25 cellular contexts compared by ENCODE assay signal in genomic region chr13:26320766-26321165, GRCh38.
"Had no signal": no experiment of that assay in that cellular context is flagged by ENCODE, and none has a peak within 500 bp of the region (broad histone marks: within the 10 kb centered on the region; RNA-seq: fewer than 3 reads in every experiment).

No MANE protein-coding gene starts in this region.

- ATAC-seq: activated CD4-positive, alpha-beta T cell treated with anti-CD3 and anti-CD28 coated beads for 36 hours; activated CD8-positive, alpha-beta memory T cell treated with anti-CD3 and anti-CD28 coated beads, Interleukin-2, amount 10 ng/mL, durations not matched to agents 7 days and 5 days; activated CD8-positive, alpha-beta T cell treated with anti-CD3 and anti-CD28 coated beads, Interleukin-2, amount 10 ng/mL, durations not matched to agents 7 days and 5 days; activated naive CD8-positive, alpha-beta T cell treated with anti-CD3 and anti-CD28 coated beads, Interleukin-2, amount 50 U/mL, for 24 hours; body of pancreas; heart right ventricle had no signal

- DNase-seq: activated CD4-positive, alpha-beta memory T cell treated with anti-CD3 and anti-CD28 coated beads for 36 hours; activated CD4-positive, alpha-beta T cell treated with anti-CD3 and anti-CD28 coated beads for 36 hours; activated CD4-positive, alpha-beta T cell treated with anti-CD3 and anti-CD28 coated beads, Interleukin-2, amount 10 ng/mL, durations not matched to agents 24 days and 14 days; activated CD4-positive, CD25-positive, alpha-beta regulatory T cell; activated CD4-positive, CD25-positive, alpha-beta regulatory T cell treated with anti-CD3 and anti-CD28 coated beads, Interleukin-2, amount 50 U/mL, for 72 hours; activated CD8-positive, alpha-beta memory T cell treated with anti-CD3 and anti-CD28 coated beads, Interleukin-2, amount 10 ng/mL, durations not matched to agents 7 days and 5 days; activated CD8-positive, alpha-beta memory T cell treated with anti-CD3 and anti-CD28 coated beads, Interleukin-2, amount 50 U/mL, for 4 hours; activated CD8-positive, alpha-beta T cell treated with anti-CD3 and anti-CD28 coated beads, Interleukin-2, amount 10 ng/mL, durations not matched to agents 7 days and 5 days; activated effector memory CD4-positive, alpha-beta T cell treated with anti-CD3 and anti-CD28 coated beads, Interleukin-2, amount 50 U/mL, for 16 hours; activated naive CD4-positive, alpha-beta T cell treated with anti-CD3 and anti-CD28 coated beads for 36 hours; activated naive CD8-positive, alpha-beta T cell treated with anti-CD3 and anti-CD28 coated beads for 36 hours; activated naive CD8-positive, alpha-beta T cell treated with anti-CD3 and anti-CD28 coated beads, Interleukin-2, amount 50 U/mL, for 24 hours; activated T-cell treated with anti-CD3 and anti-CD28 coated beads, Interleukin-2, amount 50 U/mL, for 1 hour; activated T-cell treated with anti-CD3 and anti-CD28 coated beads, Interleukin-2, amount 50 U/mL, for 48 hours; adrenal gland; amygdala; aorta; body of pancreas; central memory CD4-positive, alpha-beta T cell; cerebellar nuclear complex; colonic mucosa; effector CD8-positive, alpha-beta T cell; esophagus squamous epithelium; heart right ventricle; T-helper 2 cell had no signal
